9 cellular contexts compared by ENCODE assay signal in the genomic region with DNA sequence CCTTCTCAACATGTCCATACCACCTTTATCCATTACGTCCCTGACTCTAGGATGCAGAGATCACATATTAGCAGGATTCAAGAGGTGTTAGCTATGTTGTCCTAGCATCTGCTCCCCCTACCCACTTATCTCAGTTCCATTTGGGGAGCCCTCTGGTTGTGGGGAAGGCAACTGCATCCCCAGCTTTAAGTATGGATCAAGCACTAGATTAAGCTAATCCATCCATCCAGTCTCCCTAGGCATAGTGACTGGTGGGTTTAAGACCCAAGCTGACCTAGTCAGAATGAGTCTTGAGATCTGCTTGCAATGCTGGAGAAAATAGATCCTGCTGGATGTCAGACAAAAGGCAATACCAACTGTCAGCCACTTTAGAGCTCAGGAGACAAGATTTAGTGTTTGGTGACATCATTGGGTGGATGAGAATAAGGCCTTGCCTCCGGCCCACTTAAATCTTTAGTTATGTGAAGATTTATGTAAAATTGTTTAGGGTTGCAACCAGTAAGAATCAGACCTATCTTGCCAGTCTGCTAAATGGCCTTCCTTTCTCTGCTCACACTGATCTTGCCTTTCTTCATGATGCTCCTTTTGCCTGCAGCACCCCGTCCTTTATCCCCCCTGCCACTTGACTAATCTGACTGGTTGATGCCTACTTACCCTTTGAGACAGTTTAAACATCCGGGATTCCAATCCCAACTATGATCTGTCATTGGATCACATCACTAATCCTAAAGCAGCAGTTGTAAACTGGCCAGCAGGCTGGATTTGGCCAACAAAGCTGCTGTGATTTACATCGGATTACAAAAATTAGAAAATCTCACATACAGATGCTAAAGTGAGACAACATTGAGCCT. TPM values are rescaled to one million over a fixed set of nuclear protein-coding genes. Genes with fewer than 3 reads are reported as not detected.
DNase-seq lines count a peak whose midpoint lies in the region; ATAC-seq, FAIRE-seq and TF ChIP-seq lines count a peak whose summit lies in the region.
"Had no signal": no experiment of that assay in that cellular context is flagged by ENCODE, and none has a peak within 500 bp of the region (broad histone marks: within the 10 kb centered on the region; RNA-seq: fewer than 3 reads in every experiment).

No MANE protein-coding gene starts in this region.

- H3K36me3 ChIP-seq in bronchial epithelial cell (ENCODE audit: control insufficient read depth, insufficient read depth, low read length) (peaks cover 8% of the 10 kb centered on the region), neuron (ENCODE audit: insufficient read depth, low read length) (peaks cover 22% of the 10 kb centered on the region), tibial nerve (peaks cover 0 to 37% (median 6%) of the 10 kb centered on the region in 3 donors)

- WGBS in tibial nerve, 2 donors, result 68 to 70% methylated on average over 5 of the region's 5 CpGs

- no peaks in the 10 kb centered on the region for H3K27me3 ChIP-seq in bronchial epithelial cell (ENCODE audit: control insufficient read depth, insufficient read depth, low read length)
- H3K27me3 ChIP-seq in neuron (ENCODE audit: insufficient read depth, low read length), result no peaks in the 10 kb centered on the region
- no peaks in the 10 kb centered on the region for H3K27me3 ChIP-seq in tibial nerve

- H3K9me3 ChIP-seq in neuron (ENCODE audit: low read length) (no peaks in the 10 kb centered on the region), tibial nerve (no peaks in the 10 kb centered on the region)

- no peak for TF ChIP-seq EP300 in tibial nerve (IDR thresholded peaks at IDR 0.05)

- TF ChIP-seq POLR2A in tibial nerve (IDR thresholded peaks at IDR 0.05), result no peak

- H3K4me1 ChIP-seq in neuron (ENCODE audit: insufficient read depth, low read length) (peaks cover 17% of the 10 kb centered on the region), tibial nerve (peaks cover 0 to 30% (median 14%) of the 10 kb centered on the region in 4 donors)

- DNase-seq in GM12864 (ENCODE audit: low read depth), result no peak
- peak; percentile 44 for DNase-seq in MV-4-11 (lab: John Stamatoyannopoulos, UW)
- DNase-seq in bronchial epithelial cell (ENCODE audit: low read depth), result no peak
- no peak for DNase-seq in tibial nerve (ENCODE audit: low spot score in 2 of 2)
- DNase-seq in NCI-H1105 treated with DMSO at 0.1 percent for 48 hours (lab: John Stamatoyannopoulos, UW), result no peak

- no peak overlapping the region for H2AFZ ChIP-seq in neuron (ENCODE audit: low read depth, low read length)

- H3K27ac ChIP-seq in tibial nerve, result peak overlapping the region in 1 of 4 donors; percentile 97

- ATAC-seq in HG03139 (IDR thresholded peaks at IDR 0.05; ENCODE audit: unreplicated experiment), result no peak
- no peak for ATAC-seq in HG03175 (IDR thresholded peaks at IDR 0.05; ENCODE audit: unreplicated experiment)

- H3K4me3 ChIP-seq in GM12864 (ENCODE audit: low read depth, low read length) (peak overlapping the region; percentile 89; the same call in 1 of the 2 replicates), bronchial epithelial cell (ENCODE audit: low read depth, low read length) (no peak overlapping the region), neuron (ENCODE audit: low read length) (peak overlapping the region; percentile 52), tibial nerve (no peak overlapping the region)

- no peak for FAIRE-seq in bronchial epithelial cell (lab: Jason Lieb, UNC)
- FAIRE-seq: islet of Langerhans had no signal

- TF ChIP-seq CTCF in GM12864 (IDR thresholded peaks at IDR 0.05; ENCODE audit: low read depth, low read length, missing control alignments), result peak; percentile 35
- peak; percentile 42 for TF ChIP-seq CTCF in bronchial epithelial cell (IDR thresholded peaks at IDR 0.05; ENCODE audit: insufficient read depth, low read length, severe bottlenecking)
- TF ChIP-seq CTCF in tibial nerve (IDR thresholded peaks at IDR 0.05), result no peak

RNA-seq across cellular contexts. Expression of gene ISY1, which starts 2.1 kb away (rescaled TPM):
- total RNA-seq in bronchial epithelial cell (11.3 and 19.1 TPM in 2 replicates), tibial nerve (10 to 100 TPM in 3 of 4 donors, 1 to 10 TPM in 1; 9.8 to 20.9 (median 16.0) TPM)

RNA-seq across cellular contexts. Expression of gene CNBP, which starts 20.7 kb away (rescaled TPM):
- total RNA-seq in bronchial epithelial cell (371 and 535 TPM in 2 replicates), tibial nerve (100 to 1,000 TPM; 329 to 533 (median 488) TPM)

RNA-seq across cellular contexts. Expression of gene RAB43, which starts 41.4 kb away (rescaled TPM):
- 15.0 and 18.6 TPM in 2 replicates for total RNA-seq in bronchial epithelial cell
- total RNA-seq in tibial nerve, result 10 to 100 TPM in 1 of 4 donors, 1 to 10 TPM in 3; 4.8 to 13.2 (median 8.6) TPM

Comparison
In these comparisons a context has a peak if more than half of its experiments do, and no peak if none do; other contexts are left out.
1. H3K4me3 ChIP-seq: peak in GM12864 (single experiment) and neuron (single experiment); none in bronchial epithelial cell (single experiment) and tibial nerve (0 of 4).
2. CTCF ChIP-seq: peak in GM12864 (single experiment) and bronchial epithelial cell (single experiment); none in tibial nerve (0 of 5).